ENCODE assay signal across 18 cellular contexts in the genomic region with DNA sequence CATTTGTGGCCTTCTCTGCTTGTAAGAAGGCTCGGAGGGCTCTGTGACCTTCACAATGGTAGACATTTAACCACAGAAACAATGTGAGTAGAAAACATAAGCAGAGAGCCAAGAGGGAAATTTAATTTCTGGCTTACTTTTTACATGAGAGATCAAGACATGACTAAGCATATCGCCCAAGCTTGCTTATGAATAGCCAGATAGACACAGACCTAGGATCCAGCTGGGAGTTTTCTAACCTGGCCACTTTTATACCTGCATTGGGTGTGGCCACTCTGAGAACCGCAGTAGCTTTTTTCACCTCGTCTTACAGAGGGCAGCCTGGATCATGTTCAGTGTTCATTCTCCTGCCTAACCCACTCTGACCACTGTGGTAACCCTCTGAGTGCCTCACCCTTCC.
"Had no signal": no experiment of that assay in that cellular context is flagged by ENCODE, and none has a peak within 500 bp of the region (broad histone marks: within the 10 kb centered on the region; RNA-seq: fewer than 3 reads in every experiment).

No MANE protein-coding gene starts in this region.

- H3K27me3 ChIP-seq: SJCRH30 had no signal

- DNase-seq: KBM-7, NCI-H1092, NCI-H1105 treated with DMSO at 0.1 percent for 48 hours, NCI-H1417 treated with DMSO at 0.1 percent for 48 hours, NCI-H146, NCI-H1694 treated with DMSO at 0.1 percent for 48 hours, NCI-H1930, NCI-H2081, NCI-H2107, NCI-H2227 treated with DMSO at 0.1 percent for 48 hours, NCI-H524, NCI-H526 treated with DMSO at 0.1 percent for 48 hours, NCI-H748 treated with DMSO at 0.1 percent for 48 hours, RPMI8226, SHP77, SJCRH30 had no signal

- H3K4me1 ChIP-seq: SJCRH30 had no signal

- H3K9me3 ChIP-seq: SJCRH30 had no signal

- H3K4me3 ChIP-seq: SJCRH30 had no signal

- FAIRE-seq: RCC 7860 had no signal

- ATAC-seq: SK-N-SH treated with all-trans-retinoic acid at 6 μM for 48 hours had no signal

- H3K27ac ChIP-seq: SJCRH30 had no signal
